ENCODE assay signal across 1 cellular context in genomic region chr4:148253748-148254147, GRCh38.
TF ChIP-seq lines count a peak whose summit lies in the region.

No MANE protein-coding gene starts in this region.

TF ChIP-seq in liver, 16 proteins besides CTCF, POLR2A, EP300 and RAD21 (continued from another document):
- TF ChIP-seq REST (IDR thresholded peaks at IDR 0.05): no peak
